In genomic region chr20:57395111-57395959, GRCh38 we compare ENCODE assay signal across 8 cellular contexts. TPM values are rescaled to one million over a fixed set of nuclear protein-coding genes. Genes with fewer than 3 reads are reported as not detected.
DNase-seq lines count a peak whose midpoint lies in the region; FAIRE-seq and TF ChIP-seq lines count a peak whose summit lies in the region.

No MANE protein-coding gene starts in this region.

- intact Hi-C loops in kidney (cut with DNase I): no loop called here
- intact Hi-C loops in spleen (cut with DNase I; ENCODE audit: low total_unique reads): no loop called here

- TF ChIP-seq POLR2A in spleen (IDR thresholded peaks at IDR 0.05): no peak

- DNase-seq in MG63 (peak; percentile 88), bronchial epithelial cell (ENCODE audit: low read depth) (peak; percentile 53), kidney (peak; percentile 77), spleen (peak; percentile 89), HuH-7 (ENCODE audit: low spot score) (no peak), T-helper 9 cell (no peak), HT-29 (ENCODE audit: low spot score) (no peak), NCI-H446 treated with DMSO at 0.1 percent for 48 hours (lab: John Stamatoyannopoulos, UW) (no peak)

- H3K27ac ChIP-seq in kidney (ENCODE audit: low read depth in 2 of 2, low read length in 2 of 2): peak overlapping the region in 1 of 2 donors; percentile 71
- H3K27ac ChIP-seq in spleen: peak overlapping the region; percentile 35 to 98 (median 86)

- peak overlapping the region; percentile 7; the same call in 1 of the 2 replicates for H3K4me3 ChIP-seq in MG63
- H3K4me3 ChIP-seq in bronchial epithelial cell (ENCODE audit: low read depth, low read length): no peak overlapping the region
- peak overlapping the region in 1 of 2 donors; percentile 29 for H3K4me3 ChIP-seq in kidney (ENCODE audit: low read length in 2 of 2)
- H3K4me3 ChIP-seq in spleen: peak overlapping the region in 4 of 8 donors; percentile 15 to 94 (median 78)

- no peaks in the 10 kb centered on the region for H3K27me3 ChIP-seq in MG63
- no peaks in the 10 kb centered on the region for H3K27me3 ChIP-seq in bronchial epithelial cell (ENCODE audit: control insufficient read depth, insufficient read depth, low read length)
- H3K27me3 ChIP-seq in spleen (replicated peaks in 1 of 7): no peaks in the 10 kb centered on the region

- H3K9ac ChIP-seq in kidney (ENCODE audit: low read length in 2 of 2): peak overlapping the region in 1 of 2 donors; percentile 40

- FAIRE-seq in bronchial epithelial cell (lab: Jason Lieb, UNC) (no peak), kidney (lab: Jason Lieb, UNC) (no peak)

- H3K36me3 ChIP-seq in MG63 (peaks cover 59% of the 10 kb centered on the region), bronchial epithelial cell (ENCODE audit: control insufficient read depth, insufficient read depth, low read length) (peaks cover 10% of the 10 kb centered on the region), kidney (ENCODE audit: control insufficient read depth in 1 of 2, insufficient read depth in 2 of 2, low read length in 2 of 2) (peaks cover 0 to 7% of the 10 kb centered on the region in 2 donors), spleen (peaks cover 0 to 70% (median 41%) of the 10 kb centered on the region in 6 donors)

- TF ChIP-seq CTCF in bronchial epithelial cell (IDR thresholded peaks at IDR 0.05; ENCODE audit: insufficient read depth, low read length, severe bottlenecking) (no peak), kidney (IDR thresholded peaks at IDR 0.05; ENCODE audit: borderline replicate concordance, extremely low read depth, insufficient read depth) (no peak), spleen (IDR thresholded peaks at IDR 0.05 in 8 of 11, conservative IDR thresholded peaks at IDR 0.05 in 3 of 11) (no peak)

- WGBS in spleen, 5 donors: 56 to 76% (median 71%) methylated on average over 25 to 31 of the region's 31 CpGs

- H3K9me3 ChIP-seq in MG63 (no peaks in the 10 kb centered on the region), kidney (ENCODE audit: control insufficient read depth in 1 of 2, low read length in 2 of 2) (no peaks in the 10 kb centered on the region), spleen (no peaks in the 10 kb centered on the region)

- H3K4me1 ChIP-seq in kidney (ENCODE audit: control insufficient read depth in 1 of 2, insufficient read depth in 1 of 2, low read depth in 1 of 2, low read length in 2 of 2) (peaks cover 33 to 54% of the 10 kb centered on the region in 2 donors), spleen (peaks cover 76 to 92% (median 88%) of the 10 kb centered on the region in 6 donors)

RNA-seq across cellular contexts. Expression of gene RBM38, which starts 4.1 kb away (rescaled TPM):
- total RNA-seq in MG63 (2014; rRNA removed; shearing (Covaris generic); ENCODE audit: low replicate concordance): 50.0 and 51.2 TPM in 2 replicates
- total RNA-seq in bronchial epithelial cell (6.8 and 7.6 TPM in 2 replicates), kidney (16.8 TPM), spleen (100 to 1,000 TPM in 1 of 7 donors, 10 to 100 TPM in 6; 49.2 to 120 (median 61.6) TPM)
- polyA plus RNA-seq in kidney (ENCODE audit: insufficient read depth, low read depth, low replicate concordance) (18.0 TPM), spleen (10 to 100 TPM; 48.6 to 87.8 (median 81.2) TPM)
- total RNA-seq in HT-29 (2014; rRNA removed; shearing (Covaris generic)): 98.7 and 102 TPM in 2 replicates

RNA-seq across cellular contexts. Expression of gene RAE1, which starts 44.3 kb away (rescaled TPM):
- total RNA-seq in MG63 (2014; rRNA removed; shearing (Covaris generic); ENCODE audit: low replicate concordance): 74.3 and 85.5 TPM in 2 replicates
- 21.6 and 25.1 TPM in 2 replicates for total RNA-seq in bronchial epithelial cell
- 19.5 TPM for total RNA-seq in kidney
- polyA plus RNA-seq in kidney (ENCODE audit: insufficient read depth, low read depth, low replicate concordance): 26.3 TPM
- 10 to 100 TPM; 22.0 to 41.3 (median 24.2) TPM for total RNA-seq in spleen
- polyA plus RNA-seq in spleen: 10 to 100 TPM; 16.2 to 20.2 (median 16.7) TPM
- total RNA-seq in HT-29 (2014; rRNA removed; shearing (Covaris generic)): 57.7 and 67.9 TPM in 2 replicates

Comparison
In these comparisons a context has a peak if more than half of its experiments do, and no peak if none do; other contexts are left out.
1. DNase-seq: peak in MG63 (single experiment), bronchial epithelial cell (single experiment), kidney (single experiment) and spleen (single experiment); none in HuH-7 (single experiment), T-helper 9 cell (single experiment), HT-29 (single experiment) and NCI-H446 treated with DMSO at 0.1 percent for 48 hours (single experiment).